ENCODE assay signal across 31 cellular contexts in the genomic region with DNA sequence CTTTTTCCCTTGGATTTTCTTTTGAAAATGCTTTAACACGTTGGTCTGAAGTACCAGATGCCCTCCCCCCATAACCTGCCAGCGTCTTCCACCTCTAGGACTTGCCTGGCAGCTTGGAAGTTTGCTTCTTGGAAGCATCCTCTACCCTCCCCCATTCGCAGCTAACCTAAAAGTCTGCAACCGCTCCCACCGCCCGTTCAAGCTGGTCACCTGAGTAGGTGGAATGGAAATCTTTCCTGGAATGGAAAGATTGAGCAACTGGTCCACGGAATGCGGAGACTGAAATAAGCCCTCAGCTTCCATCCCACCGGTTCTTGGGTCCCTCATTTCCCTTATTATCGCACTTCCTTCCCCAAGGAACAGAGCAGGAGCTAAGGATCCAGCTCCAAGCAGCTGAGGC. TPM values are rescaled to one million over a fixed set of nuclear protein-coding genes. Genes with fewer than 3 reads are reported as not detected.
DNase-seq lines count a peak whose midpoint lies in the region; ATAC-seq, FAIRE-seq and TF ChIP-seq lines count a peak whose summit lies in the region.
"Had no signal": no experiment of that assay in that cellular context is flagged by ENCODE, and none has a peak within 500 bp of the region (broad histone marks: within the 10 kb centered on the region; RNA-seq: fewer than 3 reads in every experiment).

No MANE protein-coding gene starts in this region.

- peaks cover 29% of the 10 kb centered on the region for H3K79me2 ChIP-seq in K562 (ENCODE audit: control insufficient read depth, insufficient read depth, low read length)

- TF ChIP-seq EP300 in K562 (IDR thresholded peaks at IDR 0.05; ENCODE audit: low read length) = no peak
- TF ChIP-seq EP300 in tibial nerve (IDR thresholded peaks at IDR 0.05) = no peak

- no peaks in the 10 kb centered on the region for H4K20me1 ChIP-seq in K562 (replicated peaks; ENCODE audit: control insufficient read depth, insufficient read depth, low read length)

- H3K9ac ChIP-seq in K562 (ENCODE audit: insufficient read depth in 1 of 2, low read depth in 2 of 2, low read length in 2 of 2) = peak overlapping the region in 1 of 2 experiments; percentile 23; a peak in 1 of 4 replicates

- in situ Hi-C loops in K562 (cut with MboI) = no loop called here

- BruUV-seq in K562 (replicated peaks; lab: Mats Ljungman, UMichigan) = no TSS peak

- H3K4me3 ChIP-seq in K562 = no peak overlapping the region
- no peak overlapping the region for H3K4me3 ChIP-seq in tibial nerve
- H3K4me3 ChIP-seq: gastroesophageal sphincter, hepatocyte, left lung, psoas muscle, thyroid gland had no signal

- H3K4me1 Mint-ChIP-seq in activated T-cell treated with anti-CD3 and anti-CD28 coated beads, Interleukin-2, amount 50 U/mL, for 24 hours (ENCODE audit: low read depth) = peaks cover 92% of the 10 kb centered on the region
- peaks cover 90% of the 10 kb centered on the region for H3K4me1 Mint-ChIP-seq in activated T-cell treated with anti-CD3 and anti-CD28 coated beads, Interleukin-2, amount 50 U/mL, for 4 hours (ENCODE audit: low read depth)
- peaks cover 82% of the 10 kb centered on the region for H3K4me1 Mint-ChIP-seq in stimulated activated effector memory CD8-positive, alpha-beta T cell treated with anti-CD3 and anti-CD28 coated beads, Interleukin-12 subunit alpha, Interleukin-12 subunit beta, amount 100 ng/mL, for 72 hours

- H2AFZ ChIP-seq in K562 (ENCODE audit: low read depth, low read length) = peak overlapping the region; percentile 38; the same call in 1 of the 2 replicates
- H2AFZ ChIP-seq: hepatocyte had no signal

- H3K9me1 ChIP-seq in K562 (ENCODE audit: control insufficient read depth, insufficient read depth, low read length) = no peaks in the 10 kb centered on the region

- WGBS in K562 (ENCODE audit: insufficient coverage, low coverage, missing lambda C conversion rate) = 19% methylated on average over 3 of the region's 10 CpGs
- WGBS in tibial nerve, 2 donors = 82 to 83% methylated on average over 10 of the region's 10 CpGs

- H3K4me1 ChIP-seq in K562 (replicated peaks in 1 of 2; ENCODE audit: control insufficient read depth in 2 of 2, insufficient read depth in 2 of 2, low read length in 2 of 2) = peaks cover 18 to 55% of the 10 kb centered on the region in 2 experiments; a peak in 4 of 5 replicates
- H3K4me1 ChIP-seq in tibial nerve = no peaks in the 10 kb centered on the region
- H3K4me1 ChIP-seq: psoas muscle, thyroid gland had no signal

- H3K27me3 Mint-ChIP-seq in activated T-cell treated with anti-CD3 and anti-CD28 coated beads, Interleukin-2, amount 50 U/mL, for 24 hours = no peaks in the 10 kb centered on the region
- no peaks in the 10 kb centered on the region for H3K27me3 Mint-ChIP-seq in activated T-cell treated with anti-CD3 and anti-CD28 coated beads, Interleukin-2, amount 50 U/mL, for 4 hours (ENCODE audit: low read depth)
- H3K27me3 Mint-ChIP-seq: activated naive CD4-positive, alpha-beta T cell treated with anti-CD3 and anti-CD28 coated beads, Interleukin-2, amount 10 ng/mL, durations not matched to agents 7 days and 5 days had no signal

- peaks cover 7% of the 10 kb centered on the region for H3K36me3 Mint-ChIP-seq in activated T-cell treated with anti-CD3 and anti-CD28 coated beads, Interleukin-2, amount 50 U/mL, for 24 hours (ENCODE audit: low read depth)
- peaks cover 5% of the 10 kb centered on the region for H3K36me3 Mint-ChIP-seq in activated T-cell treated with anti-CD3 and anti-CD28 coated beads, Interleukin-2, amount 50 U/mL, for 4 hours (ENCODE audit: insufficient read depth)
- H3K36me3 Mint-ChIP-seq in stimulated activated effector memory CD8-positive, alpha-beta T cell treated with anti-CD3 and anti-CD28 coated beads, Interleukin-12 subunit alpha, Interleukin-12 subunit beta, amount 100 ng/mL, for 72 hours = no peaks in the 10 kb centered on the region

- DNase-seq in activated T-cell treated with anti-CD3 and anti-CD28 coated beads, Interleukin-2, amount 50 U/mL, for 24 hours = no peak
- DNase-seq in activated T-cell treated with anti-CD3 and anti-CD28 coated beads, Interleukin-2, amount 50 U/mL, for 4 hours = no peak
- DNase-seq in K562 (ENCODE audit: extremely low read depth in 1 of 4, low spot score in 3 of 4) (no peak), islet precursor cell (peak; percentile 69), C1 segment of cervical spinal cord (lab: John Stamatoyannopoulos, UW) (no peak), D341Med (ENCODE audit: low spot score) (no peak), tibial nerve (ENCODE audit: low spot score in 2 of 2) (no peak)
- DNase-seq in stimulated activated effector memory CD8-positive, alpha-beta T cell treated with anti-CD3 and anti-CD28 coated beads, Interleukin-12 subunit alpha, Interleukin-12 subunit beta, amount 100 ng/mL, for 72 hours (ENCODE audit: low spot score in 2 of 2) = no peak
- DNase-seq: activated CD4-positive, alpha-beta T cell treated with anti-CD3 and anti-CD28 coated beads, Interleukin-2, amount 50 U/mL, for 4 hours; activated naive CD4-positive, alpha-beta T cell treated with anti-CD3 and anti-CD28 coated beads, Interleukin-2, amount 10 ng/mL, durations not matched to agents 7 days and 5 days; amniotic stem cell; brain microvascular endothelial cell; cerebellar nuclear complex; IMR-90; left lung; NCI-H1048; NCI-H446; NCI-H774; psoas muscle; SHP77; stimulated activated CD4-positive, alpha-beta T cell treated with anti-CD3 and anti-CD28 coated beads, Interleukin-2, amount 100 ng/mL, for 48 hours; T-helper 2 cell; thyroid gland had no signal

- H3K27ac ChIP-seq in K562 (ENCODE audit: extremely low read depth, low read depth, low read length) (peak overlapping the region; percentile 80; the same call in 2 of the 3 replicates), tibial nerve (no peak overlapping the region)
- H3K27ac ChIP-seq: 22Rv1, brain microvascular endothelial cell, C4-2B, gastroesophageal sphincter, hepatocyte, left lung, psoas muscle, thyroid gland had no signal

- H3K27ac Mint-ChIP-seq in activated T-cell treated with anti-CD3 and anti-CD28 coated beads, Interleukin-2, amount 50 U/mL, for 24 hours = peak overlapping the region; percentile 19
- peak overlapping the region; percentile 63 for H3K27ac Mint-ChIP-seq in stimulated activated effector memory CD8-positive, alpha-beta T cell treated with anti-CD3 and anti-CD28 coated beads, Interleukin-12 subunit alpha, Interleukin-12 subunit beta, amount 100 ng/mL, for 72 hours
- H3K27ac Mint-ChIP-seq: activated naive CD4-positive, alpha-beta T cell treated with anti-CD3 and anti-CD28 coated beads, Interleukin-2, amount 10 ng/mL, durations not matched to agents 7 days and 5 days had no signal

- no peak for TF ChIP-seq CTCF in K562 (IDR thresholded peaks at IDR 0.05 in 2 of 3, conservative IDR thresholded peaks at IDR 0.05 in 1 of 3; ENCODE audit: insufficient read depth in 2 of 3, low read depth in 1 of 3, low read length in 3 of 3)
- TF ChIP-seq CTCF in tibial nerve (IDR thresholded peaks at IDR 0.05) = no peak

- no peaks in the 10 kb centered on the region for H3K36me3 ChIP-seq in K562 (ENCODE audit: control insufficient read depth, insufficient read depth, low read length)
- no peaks in the 10 kb centered on the region for H3K36me3 ChIP-seq in tibial nerve
- H3K36me3 ChIP-seq: brain microvascular endothelial cell, gastroesophageal sphincter, left lung, thyroid gland had no signal

- peaks cover 2% of the 10 kb centered on the region for H3K9me3 Mint-ChIP-seq in activated T-cell treated with anti-CD3 and anti-CD28 coated beads, Interleukin-2, amount 50 U/mL, for 24 hours
- H3K9me3 Mint-ChIP-seq in activated T-cell treated with anti-CD3 and anti-CD28 coated beads, Interleukin-2, amount 50 U/mL, for 4 hours = no peaks in the 10 kb centered on the region
- H3K9me3 Mint-ChIP-seq in stimulated activated effector memory CD8-positive, alpha-beta T cell treated with anti-CD3 and anti-CD28 coated beads, Interleukin-12 subunit alpha, Interleukin-12 subunit beta, amount 100 ng/mL, for 72 hours = no peaks in the 10 kb centered on the region

- POLR2A ChIA-PET in K562 (lab: Yijun Ruan, JAX) = interaction anchor here (1.0 kb wide), 1 partner anchor 9 kb away, joined by 3 read pairs; no protein-coding TSS in a partner anchor

- TF ChIP-seq POLR2A in K562 (conservative IDR thresholded peaks at IDR 0.05) (no peak), tibial nerve (IDR thresholded peaks at IDR 0.05) (no peak)

- intact Hi-C loops in K562 (cut with micrococcal nuclease) = no loop called here

- H3K9me3 ChIP-seq in K562 (replicated peaks; ENCODE audit: control insufficient read depth, insufficient read depth, low read depth, low read length) (no peaks in the 10 kb centered on the region), tibial nerve (no peaks in the 10 kb centered on the region)
- H3K9me3 ChIP-seq: gastroesophageal sphincter, left lung, psoas muscle, thyroid gland had no signal

- no peak for FAIRE-seq in K562 (lab: Jason Lieb, UNC)
- FAIRE-seq: H54 had no signal

- H3K4me3 Mint-ChIP-seq in activated T-cell treated with anti-CD3 and anti-CD28 coated beads, Interleukin-2, amount 50 U/mL, for 24 hours = no peak overlapping the region
- no peak overlapping the region for H3K4me3 Mint-ChIP-seq in activated T-cell treated with anti-CD3 and anti-CD28 coated beads, Interleukin-2, amount 50 U/mL, for 4 hours
- H3K4me3 Mint-ChIP-seq in stimulated activated effector memory CD8-positive, alpha-beta T cell treated with anti-CD3 and anti-CD28 coated beads, Interleukin-12 subunit alpha, Interleukin-12 subunit beta, amount 100 ng/mL, for 72 hours = no peak overlapping the region
- H3K4me3 Mint-ChIP-seq: activated naive CD4-positive, alpha-beta T cell treated with anti-CD3 and anti-CD28 coated beads, Interleukin-2, amount 10 ng/mL, durations not matched to agents 7 days and 5 days had no signal

- CTCF ChIA-PET in K562 (lab: Yijun Ruan, JAX; ENCODE audit: low intra/inter-chr PET ratio) = no interaction called here

- H3K27me3 ChIP-seq in K562 (ENCODE audit: control insufficient read depth in 2 of 2, insufficient read depth in 2 of 2, low read length in 2 of 2) (no peaks in the 10 kb centered on the region), tibial nerve (no peaks in the 10 kb centered on the region)
- H3K27me3 ChIP-seq: brain microvascular endothelial cell, gastroesophageal sphincter, left lung, thyroid gland had no signal

- H3K4me2 ChIP-seq in K562 (ENCODE audit: insufficient read depth, low read length) = 0 out of 2 replicates have a peak overlapping the region, but pooled peaks have one; percentile 31
- H3K4me2 ChIP-seq: hepatocyte had no signal

- ATAC-seq in activated T-cell treated with anti-CD3 and anti-CD28 coated beads, Interleukin-2, amount 50 U/mL, for 4 hours = no peak
- ATAC-seq in K562 = no peak
- ATAC-seq in stimulated activated effector memory CD8-positive, alpha-beta T cell treated with anti-CD3 and anti-CD28 coated beads, Interleukin-12 subunit alpha, Interleukin-12 subunit beta, amount 100 ng/mL, for 72 hours = no peak
- ATAC-seq: activated CD4-positive, CD25-positive, alpha-beta regulatory T cell treated with anti-CD3 and anti-CD28 coated beads, Interleukin-2, amount 50 U/mL, for 24 hours; gastroesophageal sphincter; left lung; Panc1; psoas muscle; sciatic nerve had no signal

- no peak for TF ChIP-seq RAD21 in K562 (CRISPR knock-in tag; conservative IDR thresholded peaks at IDR 0.05 in 1 of 2, IDR thresholded peaks at IDR 0.05 in 1 of 2)

RNA-seq across cellular contexts. Expression of a gene that starts 31.4 kb away (rescaled TPM):
- total RNA-seq in activated T-cell treated with anti-CD3 and anti-CD28 coated beads, Interleukin-2, amount 50 U/mL, for 4 hours = 10 to 100 TPM; 12.3 to 17.1 (median 13.5) TPM
- 4.9 and 5.2 TPM in 2 replicates for total RNA-seq in K562 (2011; cell fraction: chromatin; rRNA removed; ENCODE audit: low replicate concordance)
- total RNA-seq in K562 (2011; cell fraction: nucleolus; rRNA removed) = 9.3 and 11.5 TPM in 2 replicates
- total RNA-seq in K562 (2011; cell fraction: nucleoplasm; rRNA removed) = 8.4 and 12.7 TPM in 2 replicates
- 8.0 and 10.5 TPM in 2 replicates for total RNA-seq in K562 (2014; rRNA removed)
- 3.3 and 3.4 TPM in 2 replicates for total RNA-seq in K562 (2014; rRNA removed; fragmentation: Illumina TruSeq; extraction: Trizol)
- total RNA-seq in K562 (2015; rRNA removed; fragmentation: Illumina TruSeq; extraction: Trizol) = 5.5 and 5.7 TPM in 2 replicates
- total RNA-seq in K562 (2021) = 12.9 and 13.0 TPM in 2 replicates
- polyA plus RNA-seq in K562 (2011; rRNA removed) = 1.9 and 2.7 TPM in 2 replicates
- polyA plus RNA-seq in K562 (2011; cell fraction: cytosol; rRNA removed) = 2.2 and 3.6 TPM in 2 replicates
- polyA plus RNA-seq in K562 (2011; cell fraction: nucleus; rRNA removed) = 2.8 and 3.8 TPM in 2 replicates
- polyA plus RNA-seq in K562 (2012) = 5.4 and 5.9 TPM in 2 replicates
- 2.5 and 2.6 TPM in 2 replicates for polyA plus RNA-seq in K562 (2014; fragmentation: Illumina TruSeq; extraction: Trizol)
- polyA plus RNA-seq in K562 (2014; fragmentation: Nextera tagmentation; extraction: Ambion mirVana) = 1 to 10 TPM; 2.6 to 5.3 TPM
- 3.7 and 3.9 TPM in 2 replicates for polyA plus RNA-seq in K562 (2014; rRNA removed)
- 4.1 and 5.5 TPM in 2 replicates for polyA minus RNA-seq in K562 (2011; rRNA and poly(A)+ RNA removed)
- polyA minus RNA-seq in K562 (2011; cell fraction: cytosol; rRNA and poly(A)+ RNA removed) = 3.9 and 6.8 TPM in 2 replicates
- polyA minus RNA-seq in K562 (2011; cell fraction: nucleus; rRNA and poly(A)+ RNA removed) = 5.5 and 7.1 TPM in 2 replicates
- 1 to 10 TPM in 2 of 4 donors, under 1 TPM in 2; 0.39 to 1.1 (median 0.97) TPM for total RNA-seq in tibial nerve
